Comparison of ENCODE assay signal across 8 cellular contexts in the genomic region with DNA sequence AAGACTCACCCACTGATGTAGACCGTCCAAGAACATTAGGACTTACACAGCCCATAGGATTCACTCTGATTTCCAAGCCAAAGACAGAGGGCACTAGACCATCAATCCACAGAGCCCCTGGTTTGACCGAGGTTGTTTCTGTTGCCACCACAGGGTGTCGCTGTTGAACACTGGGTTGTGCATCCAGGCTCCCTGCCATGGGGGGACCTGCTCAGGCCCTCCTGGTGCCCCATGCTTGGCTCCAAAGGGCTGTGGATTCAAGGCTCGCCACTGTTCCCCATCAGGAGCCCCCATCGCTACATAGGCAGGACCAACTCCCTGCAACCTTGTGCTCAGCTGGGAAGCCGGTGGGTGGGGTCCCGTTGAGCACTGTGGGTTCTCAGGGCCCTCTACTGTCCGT.
DNase-seq lines count a peak whose midpoint lies in the region; ATAC-seq and TF ChIP-seq lines count a peak whose summit lies in the region.

No MANE protein-coding gene starts in this region.

- 0 out of 2 replicates have a peak, but pooled peaks have one; percentile 15 for TF ChIP-seq CTCF in RWPE1 (conservative IDR thresholded peaks at IDR 0.05; ENCODE audit: low read depth)

- no peaks in the 10 kb centered on the region for H3K9me3 ChIP-seq in aorta (ENCODE audit: control insufficient read depth, low read length)

- 81 to 82% methylated on average over 8 of the region's 8 CpGs for WGBS in aorta, 2 donors

- POLR2A ChIA-PET in RWPE1 (lab: Yijun Ruan, JAX; ENCODE audit: low non-redundant PET) = no interaction called here

- CTCF ChIA-PET in RWPE1 (lab: Yijun Ruan, JAX) = interaction anchor here (0.5 to 0.6 kb wide), 2 partner anchors 351 to 525 kb away, joined by 3 read pairs; no protein-coding TSS in a partner anchor

- no peaks in the 10 kb centered on the region for H3K4me1 ChIP-seq in aorta (ENCODE audit: control insufficient read depth in 1 of 2, insufficient read depth in 2 of 2, low read length in 2 of 2)

- H3K4me3 ChIP-seq in aorta (ENCODE audit: low read length in 2 of 2) = no peak overlapping the region

- no peaks in the 10 kb centered on the region for H3K36me3 ChIP-seq in aorta (ENCODE audit: control insufficient read depth in 1 of 2, insufficient read depth in 2 of 2, low read length in 1 of 2)

- intact Hi-C loops in aorta (cut with DNase I) = no loop called here

- H3K27ac ChIP-seq in RWPE1 (no peak overlapping the region), aorta (ENCODE audit: low read depth in 1 of 2, low read length in 2 of 2) (no peak overlapping the region)

- ATAC-seq in aorta (ENCODE audit: low FRiP score) (no peak), GM19328 (IDR thresholded peaks at IDR 0.05; ENCODE audit: unreplicated experiment) (no peak)

- DNase-seq in stimulated activated CD4-positive, alpha-beta T cell treated with anti-CD3 and anti-CD28 coated beads, Interleukin-2, amount 100 ng/mL, for 48 hours = peak; percentile 41 to 46
- DNase-seq in stimulated activated CD4-positive, alpha-beta T cell treated with anti-CD3 and anti-CD28 coated beads, Interleukin-4, amount 100 ng/mL, for 24 hours = no peak
- DNase-seq in RWPE1 (ENCODE audit: low spot score) = peak; percentile 42
- peak; percentile 15 for DNase-seq in germinal center (ENCODE audit: low spot score)
- peak; percentile 40 to 75 for DNase-seq in aorta
- no peak for DNase-seq in putamen (ENCODE audit: low spot score)
- DNase-seq in RKO (ENCODE audit: low spot score) = no peak

- no peaks in the 10 kb centered on the region for H3K27me3 ChIP-seq in aorta (ENCODE audit: control insufficient read depth in 1 of 2, insufficient read depth in 2 of 2, low read length in 1 of 2)

Comparison
In these comparisons a context has a peak if more than half of its experiments do, and no peak if none do; other contexts are left out.
1. DNase-seq: peak in stimulated activated CD4-positive, alpha-beta T cell treated with anti-CD3 and anti-CD28 coated beads, Interleukin-2, amount 100 ng/mL, for 48 hours (2 of 2), RWPE1 (single experiment), germinal center (single experiment) and aorta (2 of 2); none in stimulated activated CD4-positive, alpha-beta T cell treated with anti-CD3 and anti-CD28 coated beads, Interleukin-4, amount 100 ng/mL, for 24 hours (single experiment), putamen (single experiment) and RKO (single experiment).